1 cellular context compared by ENCODE assay signal in the genomic region with DNA sequence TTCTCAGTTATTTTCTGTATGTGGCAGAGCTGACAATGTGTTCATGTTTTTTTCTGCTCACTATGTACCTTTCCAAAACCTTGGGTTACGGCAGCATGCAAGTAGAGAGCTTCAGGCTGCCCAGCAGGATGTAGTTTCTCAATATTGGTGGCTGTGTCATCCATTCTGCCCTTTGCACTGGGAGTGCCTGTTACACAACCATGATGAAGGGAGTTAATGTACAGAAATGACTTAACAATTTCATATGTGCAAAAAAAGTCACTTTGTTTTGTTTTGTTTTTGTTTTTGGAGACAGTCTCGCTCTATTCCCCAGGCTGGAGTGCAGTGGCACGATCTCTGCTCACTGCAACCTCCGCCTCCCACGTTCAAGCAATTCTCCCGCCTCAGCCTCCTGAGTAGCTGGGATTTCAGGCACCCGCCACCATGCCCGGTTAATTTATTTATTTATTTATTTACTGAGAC.
TF ChIP-seq lines count a peak whose summit lies in the region.

No MANE protein-coding gene starts in this region.

TF ChIP-seq in HepG2, 621 proteins besides CTCF, POLR2A, EP300 and RAD21 (continued from another document and continues in another):
- TF ChIP-seq, protein P1, sequence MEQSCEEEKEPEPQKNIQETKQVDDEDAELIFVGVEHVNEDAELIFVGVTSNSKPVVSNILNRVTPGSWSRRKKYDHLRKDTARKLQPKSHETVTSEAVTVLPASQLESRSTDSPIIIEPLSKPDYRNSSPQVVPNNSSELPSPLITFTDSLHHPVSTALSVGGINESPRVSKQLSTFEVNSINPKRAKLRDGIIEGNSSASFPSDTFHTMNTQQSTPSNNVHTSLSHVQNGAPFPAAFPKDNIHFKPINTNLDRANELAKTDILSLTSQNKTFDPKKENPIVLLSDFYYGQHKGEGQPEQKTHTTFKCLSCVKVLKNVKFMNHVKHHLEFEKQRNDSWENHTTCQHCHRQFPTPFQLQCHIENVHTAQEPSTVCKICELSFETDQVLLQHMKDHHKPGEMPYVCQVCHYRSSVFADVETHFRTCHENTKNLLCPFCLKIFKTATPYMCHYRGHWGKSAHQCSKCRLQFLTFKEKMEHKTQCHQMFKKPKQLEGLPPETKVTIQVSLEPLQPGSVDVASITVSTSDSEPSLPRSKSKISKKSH (CRISPR knock-in tag; IDR thresholded peaks at IDR 0.05; ENCODE audit: borderline replicate concordance), result no peak
- peak; percentile 48; the same call in 1 of the 2 replicates for TF ChIP-seq JUNB (CRISPR knock-in tag; IDR thresholded peaks at IDR 0.05; ENCODE audit: borderline replicate concordance)
- TF ChIP-seq, protein P2, sequence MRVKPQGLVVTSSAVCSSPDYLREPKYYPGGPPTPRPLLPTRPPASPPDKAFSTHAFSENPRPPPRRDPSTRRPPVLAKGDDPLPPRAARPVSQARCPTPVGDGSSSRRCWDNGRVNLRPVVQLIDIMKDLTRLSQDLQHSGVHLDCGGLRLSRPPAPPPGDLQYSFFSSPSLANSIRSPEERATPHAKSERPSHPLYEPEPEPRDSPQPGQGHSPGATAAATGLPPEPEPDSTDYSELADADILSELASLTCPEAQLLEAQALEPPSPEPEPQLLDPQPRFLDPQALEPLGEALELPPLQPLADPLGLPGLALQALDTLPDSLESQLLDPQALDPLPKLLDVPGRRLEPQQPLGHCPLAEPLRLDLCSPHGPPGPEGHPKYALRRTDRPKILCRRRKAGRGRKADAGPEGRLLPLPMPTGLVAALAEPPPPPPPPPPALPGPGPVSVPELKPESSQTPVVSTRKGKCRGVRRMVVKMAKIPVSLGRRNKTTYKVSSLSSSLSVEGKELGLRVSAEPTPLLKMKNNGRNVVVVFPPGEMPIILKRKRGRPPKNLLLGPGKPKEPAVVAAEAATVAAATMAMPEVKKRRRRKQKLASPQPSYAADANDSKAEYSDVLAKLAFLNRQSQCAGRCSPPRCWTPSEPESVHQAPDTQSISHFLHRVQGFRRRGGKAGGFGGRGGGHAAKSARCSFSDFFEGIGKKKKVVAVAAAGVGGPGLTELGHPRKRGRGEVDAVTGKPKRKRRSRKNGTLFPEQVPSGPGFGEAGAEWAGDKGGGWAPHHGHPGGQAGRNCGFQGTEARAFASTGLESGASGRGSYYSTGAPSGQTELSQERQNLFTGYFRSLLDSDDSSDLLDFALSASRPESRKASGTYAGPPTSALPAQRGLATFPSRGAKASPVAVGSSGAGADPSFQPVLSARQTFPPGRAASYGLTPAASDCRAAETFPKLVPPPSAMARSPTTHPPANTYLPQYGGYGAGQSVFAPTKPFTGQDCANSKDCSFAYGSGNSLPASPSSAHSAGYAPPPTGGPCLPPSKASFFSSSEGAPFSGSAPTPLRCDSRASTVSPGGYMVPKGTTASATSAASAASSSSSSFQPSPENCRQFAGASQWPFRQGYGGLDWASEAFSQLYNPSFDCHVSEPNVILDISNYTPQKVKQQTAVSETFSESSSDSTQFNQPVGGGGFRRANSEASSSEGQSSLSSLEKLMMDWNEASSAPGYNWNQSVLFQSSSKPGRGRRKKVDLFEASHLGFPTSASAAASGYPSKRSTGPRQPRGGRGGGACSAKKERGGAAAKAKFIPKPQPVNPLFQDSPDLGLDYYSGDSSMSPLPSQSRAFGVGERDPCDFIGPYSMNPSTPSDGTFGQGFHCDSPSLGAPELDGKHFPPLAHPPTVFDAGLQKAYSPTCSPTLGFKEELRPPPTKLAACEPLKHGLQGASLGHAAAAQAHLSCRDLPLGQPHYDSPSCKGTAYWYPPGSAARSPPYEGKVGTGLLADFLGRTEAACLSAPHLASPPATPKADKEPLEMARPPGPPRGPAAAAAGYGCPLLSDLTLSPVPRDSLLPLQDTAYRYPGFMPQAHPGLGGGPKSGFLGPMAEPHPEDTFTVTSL (CRISPR knock-in tag; IDR thresholded peaks at IDR 0.05; ENCODE audit: borderline replicate concordance), result peak; percentile 91
- TF ChIP-seq ZNF235 (CRISPR knock-in tag; IDR thresholded peaks at IDR 0.05; ENCODE audit: borderline replicate concordance), result no peak
- peak; percentile 76 for TF ChIP-seq TBX2 (CRISPR knock-in tag; IDR thresholded peaks at IDR 0.05; ENCODE audit: borderline replicate concordance)
- 0 out of 2 replicates have a peak, but pooled peaks have one; percentile 29 for TF ChIP-seq ATF7-NPFF (CRISPR knock-in tag; IDR thresholded peaks at IDR 0.05; ENCODE audit: low read depth)
- TF ChIP-seq WIZ (CRISPR knock-in tag; IDR thresholded peaks at IDR 0.05), result no peak
- TF ChIP-seq LCORL (IDR thresholded peaks at IDR 0.05), result peak; percentile 62; the same call in 1 of the 2 replicates
- peak; percentile 86 for TF ChIP-seq LCORL (CRISPR knock-in tag; IDR thresholded peaks at IDR 0.05)
- TF ChIP-seq ZMYM4 (CRISPR knock-in tag; IDR thresholded peaks at IDR 0.05), result peak; percentile 72
- TF ChIP-seq, protein P3, sequence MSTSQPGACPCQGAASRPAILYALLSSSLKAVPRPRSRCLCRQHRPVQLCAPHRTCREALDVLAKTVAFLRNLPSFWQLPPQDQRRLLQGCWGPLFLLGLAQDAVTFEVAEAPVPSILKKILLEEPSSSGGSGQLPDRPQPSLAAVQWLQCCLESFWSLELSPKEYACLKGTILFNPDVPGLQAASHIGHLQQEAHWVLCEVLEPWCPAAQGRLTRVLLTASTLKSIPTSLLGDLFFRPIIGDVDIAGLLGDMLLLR (CRISPR knock-in tag; IDR thresholded peaks at IDR 0.05), result no peak
- TF ChIP-seq CBX2 (IDR thresholded peaks at IDR 0.05; ENCODE audit: low read depth, low read length), result no peak
- TF ChIP-seq CBX2 (CRISPR knock-in tag; IDR thresholded peaks at IDR 0.05; ENCODE audit: low read depth), result no peak
- peak; percentile 31 for TF ChIP-seq JARID2 (CRISPR knock-in tag; IDR thresholded peaks at IDR 0.05; ENCODE audit: insufficient replicate concordance)
- TF ChIP-seq SP2 (CRISPR knock-in tag; IDR thresholded peaks at IDR 0.05), result no peak
- TF ChIP-seq SMAD9 (CRISPR knock-in tag; IDR thresholded peaks at IDR 0.05), result no peak
- peak; percentile 87 for TF ChIP-seq FOXA3 (CRISPR knock-in tag; IDR thresholded peaks at IDR 0.05)
- TF ChIP-seq ATF1 (CRISPR knock-in tag; IDR thresholded peaks at IDR 0.05), result peak; percentile 53; the same call in 1 of the 2 replicates
- TF ChIP-seq ELF4 (CRISPR knock-in tag; IDR thresholded peaks at IDR 0.05; ENCODE audit: borderline replicate concordance), result no peak
- TF ChIP-seq ZFP36L2 (CRISPR knock-in tag; IDR thresholded peaks at IDR 0.05), result no peak
- no peak for TF ChIP-seq TMF1 (CRISPR knock-in tag; IDR thresholded peaks at IDR 0.05; ENCODE audit: low read depth)
- 0 out of 2 replicates have a peak, but pooled peaks have one; percentile 24 for TF ChIP-seq SIX4 (CRISPR knock-in tag; IDR thresholded peaks at IDR 0.05)
- no peak for TF ChIP-seq SOX6 (IDR thresholded peaks at IDR 0.05)
- peak; percentile 92 for TF ChIP-seq SOX6 (CRISPR knock-in tag; IDR thresholded peaks at IDR 0.05)
- peak; percentile 86 for TF ChIP-seq HOXA3 (CRISPR knock-in tag; IDR thresholded peaks at IDR 0.05)
- TF ChIP-seq, protein P4, sequence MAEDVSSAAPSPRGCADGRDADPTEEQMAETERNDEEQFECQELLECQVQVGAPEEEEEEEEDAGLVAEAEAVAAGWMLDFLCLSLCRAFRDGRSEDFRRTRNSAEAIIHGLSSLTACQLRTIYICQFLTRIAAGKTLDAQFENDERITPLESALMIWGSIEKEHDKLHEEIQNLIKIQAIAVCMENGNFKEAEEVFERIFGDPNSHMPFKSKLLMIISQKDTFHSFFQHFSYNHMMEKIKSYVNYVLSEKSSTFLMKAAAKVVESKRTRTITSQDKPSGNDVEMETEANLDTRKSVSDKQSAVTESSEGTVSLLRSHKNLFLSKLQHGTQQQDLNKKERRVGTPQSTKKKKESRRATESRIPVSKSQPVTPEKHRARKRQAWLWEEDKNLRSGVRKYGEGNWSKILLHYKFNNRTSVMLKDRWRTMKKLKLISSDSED (CRISPR knock-in tag; IDR thresholded peaks at IDR 0.05), result no peak
- TF ChIP-seq ZNF432 (CRISPR knock-in tag; IDR thresholded peaks at IDR 0.05; ENCODE audit: borderline replicate concordance), result no peak
- TF ChIP-seq ZNF543 (CRISPR knock-in tag; IDR thresholded peaks at IDR 0.05), result 0 out of 2 replicates have a peak, but pooled peaks have one; percentile 28
- peak; percentile 40; the same call in 1 of the 2 replicates for TF ChIP-seq TARDBP (CRISPR knock-in tag; IDR thresholded peaks at IDR 0.05)
- TF ChIP-seq, protein P5, sequence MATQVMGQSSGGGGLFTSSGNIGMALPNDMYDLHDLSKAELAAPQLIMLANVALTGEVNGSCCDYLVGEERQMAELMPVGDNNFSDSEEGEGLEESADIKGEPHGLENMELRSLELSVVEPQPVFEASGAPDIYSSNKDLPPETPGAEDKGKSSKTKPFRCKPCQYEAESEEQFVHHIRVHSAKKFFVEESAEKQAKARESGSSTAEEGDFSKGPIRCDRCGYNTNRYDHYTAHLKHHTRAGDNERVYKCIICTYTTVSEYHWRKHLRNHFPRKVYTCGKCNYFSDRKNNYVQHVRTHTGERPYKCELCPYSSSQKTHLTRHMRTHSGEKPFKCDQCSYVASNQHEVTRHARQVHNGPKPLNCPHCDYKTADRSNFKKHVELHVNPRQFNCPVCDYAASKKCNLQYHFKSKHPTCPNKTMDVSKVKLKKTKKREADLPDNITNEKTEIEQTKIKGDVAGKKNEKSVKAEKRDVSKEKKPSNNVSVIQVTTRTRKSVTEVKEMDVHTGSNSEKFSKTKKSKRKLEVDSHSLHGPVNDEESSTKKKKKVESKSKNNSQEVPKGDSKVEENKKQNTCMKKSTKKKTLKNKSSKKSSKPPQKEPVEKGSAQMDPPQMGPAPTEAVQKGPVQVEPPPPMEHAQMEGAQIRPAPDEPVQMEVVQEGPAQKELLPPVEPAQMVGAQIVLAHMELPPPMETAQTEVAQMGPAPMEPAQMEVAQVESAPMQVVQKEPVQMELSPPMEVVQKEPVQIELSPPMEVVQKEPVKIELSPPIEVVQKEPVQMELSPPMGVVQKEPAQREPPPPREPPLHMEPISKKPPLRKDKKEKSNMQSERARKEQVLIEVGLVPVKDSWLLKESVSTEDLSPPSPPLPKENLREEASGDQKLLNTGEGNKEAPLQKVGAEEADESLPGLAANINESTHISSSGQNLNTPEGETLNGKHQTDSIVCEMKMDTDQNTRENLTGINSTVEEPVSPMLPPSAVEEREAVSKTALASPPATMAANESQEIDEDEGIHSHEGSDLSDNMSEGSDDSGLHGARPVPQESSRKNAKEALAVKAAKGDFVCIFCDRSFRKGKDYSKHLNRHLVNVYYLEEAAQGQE (IDR thresholded peaks at IDR 0.05; ENCODE audit: borderline replicate concordance in 1 of 2, low read depth in 1 of 2, low read length in 2 of 2), result 0 out of 4 replicates have a peak, but pooled peaks of 1 of the 2 experiments have one; percentile 22
- TF ChIP-seq HNF4A (CRISPR knock-in tag; IDR thresholded peaks at IDR 0.05), result peak; percentile 98
- TF ChIP-seq MAZ (IDR thresholded peaks at IDR 0.05; ENCODE audit: borderline replicate concordance, low read depth, low read length), result no peak
- TF ChIP-seq MAZ (CRISPR knock-in tag; IDR thresholded peaks at IDR 0.05; ENCODE audit: low read depth), result peak; percentile 71
- TF ChIP-seq ZNF556 (CRISPR knock-in tag; IDR thresholded peaks at IDR 0.05; ENCODE audit: borderline replicate concordance), result peak; percentile 78; the same call in 1 of the 2 replicates
- peak; percentile 28; the same call in 1 of the 2 replicates for TF ChIP-seq RXRA (CRISPR knock-in tag; IDR thresholded peaks at IDR 0.05)
- TF ChIP-seq, protein P6, sequence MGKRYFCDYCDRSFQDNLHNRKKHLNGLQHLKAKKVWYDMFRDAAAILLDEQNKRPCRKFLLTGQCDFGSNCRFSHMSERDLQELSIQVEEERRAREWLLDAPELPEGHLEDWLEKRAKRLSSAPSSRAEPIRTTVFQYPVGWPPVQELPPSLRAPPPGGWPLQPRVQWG (CRISPR knock-in tag; IDR thresholded peaks at IDR 0.05; ENCODE audit: borderline replicate concordance, low read depth), result no peak
- TF ChIP-seq ZNF709 (CRISPR knock-in tag; IDR thresholded peaks at IDR 0.05), result no peak
- TF ChIP-seq KDM2A (CRISPR knock-in tag; IDR thresholded peaks at IDR 0.05; ENCODE audit: borderline replicate concordance, low read depth), result 0 out of 2 replicates have a peak, but pooled peaks have one; percentile 31
- TF ChIP-seq, protein P7, sequence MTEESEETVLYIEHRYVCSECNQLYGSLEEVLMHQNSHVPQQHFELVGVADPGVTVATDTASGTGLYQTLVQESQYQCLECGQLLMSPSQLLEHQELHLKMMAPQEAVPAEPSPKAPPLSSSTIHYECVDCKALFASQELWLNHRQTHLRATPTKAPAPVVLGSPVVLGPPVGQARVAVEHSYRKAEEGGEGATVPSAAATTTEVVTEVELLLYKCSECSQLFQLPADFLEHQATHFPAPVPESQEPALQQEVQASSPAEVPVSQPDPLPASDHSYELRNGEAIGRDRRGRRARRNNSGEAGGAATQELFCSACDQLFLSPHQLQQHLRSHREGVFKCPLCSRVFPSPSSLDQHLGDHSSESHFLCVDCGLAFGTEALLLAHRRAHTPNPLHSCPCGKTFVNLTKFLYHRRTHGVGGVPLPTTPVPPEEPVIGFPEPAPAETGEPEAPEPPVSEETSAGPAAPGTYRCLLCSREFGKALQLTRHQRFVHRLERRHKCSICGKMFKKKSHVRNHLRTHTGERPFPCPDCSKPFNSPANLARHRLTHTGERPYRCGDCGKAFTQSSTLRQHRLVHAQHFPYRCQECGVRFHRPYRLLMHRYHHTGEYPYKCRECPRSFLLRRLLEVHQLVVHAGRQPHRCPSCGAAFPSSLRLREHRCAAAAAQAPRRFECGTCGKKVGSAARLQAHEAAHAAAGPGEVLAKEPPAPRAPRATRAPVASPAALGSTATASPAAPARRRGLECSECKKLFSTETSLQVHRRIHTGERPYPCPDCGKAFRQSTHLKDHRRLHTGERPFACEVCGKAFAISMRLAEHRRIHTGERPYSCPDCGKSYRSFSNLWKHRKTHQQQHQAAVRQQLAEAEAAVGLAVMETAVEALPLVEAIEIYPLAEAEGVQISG (CRISPR knock-in tag; IDR thresholded peaks at IDR 0.05), result peak; percentile 62
- TF ChIP-seq YEATS4 (CRISPR knock-in tag; IDR thresholded peaks at IDR 0.05; ENCODE audit: borderline replicate concordance), result peak; percentile 52; the same call in 1 of the 2 replicates
- peak; percentile 25; the same call in 1 of the 2 replicates for TF ChIP-seq SPEN (CRISPR knock-in tag; IDR thresholded peaks at IDR 0.05; ENCODE audit: low read depth)
- peak; percentile 94 for TF ChIP-seq GATAD2A (CRISPR knock-in tag; IDR thresholded peaks at IDR 0.05)
- TF ChIP-seq, protein P8, sequence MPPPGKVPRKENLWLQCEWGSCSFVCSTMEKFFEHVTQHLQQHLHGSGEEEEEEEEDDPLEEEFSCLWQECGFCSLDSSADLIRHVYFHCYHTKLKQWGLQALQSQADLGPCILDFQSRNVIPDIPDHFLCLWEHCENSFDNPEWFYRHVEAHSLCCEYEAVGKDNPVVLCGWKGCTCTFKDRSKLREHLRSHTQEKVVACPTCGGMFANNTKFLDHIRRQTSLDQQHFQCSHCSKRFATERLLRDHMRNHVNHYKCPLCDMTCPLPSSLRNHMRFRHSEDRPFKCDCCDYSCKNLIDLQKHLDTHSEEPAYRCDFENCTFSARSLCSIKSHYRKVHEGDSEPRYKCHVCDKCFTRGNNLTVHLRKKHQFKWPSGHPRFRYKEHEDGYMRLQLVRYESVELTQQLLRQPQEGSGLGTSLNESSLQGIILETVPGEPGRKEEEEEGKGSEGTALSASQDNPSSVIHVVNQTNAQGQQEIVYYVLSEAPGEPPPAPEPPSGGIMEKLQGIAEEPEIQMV (CRISPR knock-in tag; IDR thresholded peaks at IDR 0.05; ENCODE audit: low read depth), result no peak
- TF ChIP-seq NFKB2 (CRISPR knock-in tag; IDR thresholded peaks at IDR 0.05; ENCODE audit: borderline replicate concordance), result no peak
- peak; percentile 95 for TF ChIP-seq HNF4G (IDR thresholded peaks at IDR 0.05; ENCODE audit: borderline replicate concordance, low read depth, low read length)
- TF ChIP-seq HNF4G (CRISPR knock-in tag; IDR thresholded peaks at IDR 0.05; ENCODE audit: borderline replicate concordance, low read depth), result peak; percentile 71; the same call in 1 of the 2 replicates
